Comparison of ENCODE assay signal across 24 cellular contexts in genomic region chr11:31059529-31059928, GRCh38.
"Had no signal": no experiment of that assay in that cellular context is flagged by ENCODE, and none has a peak within 500 bp of the region (broad histone marks: within the 10 kb centered on the region; RNA-seq: fewer than 3 reads in every experiment).

No MANE protein-coding gene starts in this region.

- H3K4me1 Mint-ChIP-seq: memory B cell; natural killer cell; stimulated activated effector memory CD8-positive, alpha-beta T cell treated with anti-CD3 and anti-CD28 coated beads, Interleukin-12 subunit alpha, Interleukin-12 subunit beta, amount 100 ng/mL, for 72 hours had no signal

- H3K4me1 ChIP-seq: heart left ventricle, left lung, lower lobe of right lung, right atrium auricular region, suprapubic skin, thyroid gland had no signal

- H3K36me3 ChIP-seq: heart left ventricle, left lung, lower lobe of right lung, right atrium auricular region, suprapubic skin, thyroid gland had no signal

- H3K27me3 ChIP-seq: heart left ventricle, left lung, right atrium auricular region, suprapubic skin, thyroid gland had no signal

- FAIRE-seq: endothelial cell of umbilical vein, small intestine, urothelium cell line had no signal

- H3K27me3 Mint-ChIP-seq: memory B cell, type B pancreatic cell had no signal

- H3K9me3 Mint-ChIP-seq: type B pancreatic cell had no signal

- H3K4me3 Mint-ChIP-seq: endodermal cell; memory B cell; mesothelial cell of epicardium; natural killer cell; stimulated activated effector memory CD8-positive, alpha-beta T cell treated with anti-CD3 and anti-CD28 coated beads, Interleukin-12 subunit alpha, Interleukin-12 subunit beta, amount 100 ng/mL, for 72 hours; type B pancreatic cell had no signal

- H3K36me3 Mint-ChIP-seq: memory B cell; mesothelial cell of epicardium; natural killer cell; stimulated activated effector memory CD8-positive, alpha-beta T cell treated with anti-CD3 and anti-CD28 coated beads, Interleukin-12 subunit alpha, Interleukin-12 subunit beta, amount 100 ng/mL, for 72 hours; type B pancreatic cell had no signal

- H3K27ac Mint-ChIP-seq: endodermal cell; memory B cell; mesothelial cell of epicardium; natural killer cell; stimulated activated effector memory CD8-positive, alpha-beta T cell treated with anti-CD3 and anti-CD28 coated beads, Interleukin-12 subunit alpha, Interleukin-12 subunit beta, amount 100 ng/mL, for 72 hours; type B pancreatic cell had no signal

- H3K9me3 ChIP-seq: heart left ventricle, left lung, lower lobe of right lung, right atrium auricular region, suprapubic skin, thyroid gland had no signal

- DNase-seq: effector CD4-positive, alpha-beta T cell; endodermal cell; erythroblast; foreskin melanocyte; heart left ventricle; hippocampal formation; left lung; lower lobe of right lung; natural killer cell; occipital lobe; small intestine; stimulated activated CD4-positive, alpha-beta T cell treated with anti-CD3 and anti-CD28 coated beads, Interleukin-12 subunit alpha, Interleukin-12 subunit beta, amount 100 ng/mL, for 4 hours; stimulated activated CD4-positive, alpha-beta T cell treated with anti-CD3 and anti-CD28 coated beads, Interleukin-2, amount 100 ng/mL, for 48 hours; stimulated activated naive CD8-positive, alpha-beta T cell treated with anti-CD3 and anti-CD28 coated beads, Interleukin-15, Interleukin-2, amounts not matched to agents 100 U/mL and 50 U/mL, for 24 hours; thyroid gland had no signal

- ATAC-seq: heart left ventricle; left lung; lower lobe of right lung; natural killer cell; stimulated activated effector memory CD8-positive, alpha-beta T cell treated with anti-CD3 and anti-CD28 coated beads, Interleukin-12 subunit alpha, Interleukin-12 subunit beta, amount 100 ng/mL, for 72 hours; stimulated activated naive CD8-positive, alpha-beta T cell treated with anti-CD3 and anti-CD28 coated beads, Interleukin-15, Interleukin-2, amounts not matched to agents 100 U/mL and 50 U/mL, for 24 hours had no signal

- H3K27ac ChIP-seq: coronary artery, heart left ventricle, left lung, lower lobe of right lung, right atrium auricular region, suprapubic skin, thyroid gland had no signal

- H3K4me3 ChIP-seq: coronary artery, heart left ventricle, left lung, lower lobe of right lung, right atrium auricular region, suprapubic skin, thyroid gland had no signal
